1 cellular context compared by ENCODE assay signal in the genomic region with DNA sequence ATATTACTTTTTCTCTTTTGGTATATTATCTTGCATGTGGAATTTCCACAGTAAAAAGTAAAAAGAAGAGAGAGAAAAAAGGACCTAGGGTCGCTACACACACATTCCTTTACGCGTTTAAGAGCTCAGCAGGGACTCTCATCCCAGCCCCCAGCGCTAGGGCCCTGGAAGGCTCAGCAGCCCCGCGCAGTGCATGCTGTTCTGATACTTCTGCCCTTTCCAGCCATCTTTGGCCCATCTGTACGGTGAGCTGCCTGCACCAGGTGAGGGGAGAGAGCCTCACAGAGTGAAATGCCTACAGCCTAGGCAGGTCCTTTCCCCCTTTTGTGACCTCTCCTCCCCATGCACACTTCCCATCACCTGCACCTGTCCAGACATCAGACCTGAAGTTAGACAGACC.
TF ChIP-seq lines count a peak whose summit lies in the region.

No MANE protein-coding gene starts in this region.

TF ChIP-seq in IMR-90, 13 proteins besides CTCF, POLR2A, EP300 and RAD21:
- TF ChIP-seq RFX5 (IDR thresholded peaks at IDR 0.05; ENCODE audit: low read depth, low read length) (no peak), BHLHE40 (IDR thresholded peaks at IDR 0.05; ENCODE audit: low read depth, low read length) (no peak), FOS (IDR thresholded peaks at IDR 0.05; ENCODE audit: low read depth, low read length) (no peak), CHD1 (IDR thresholded peaks at IDR 0.05; ENCODE audit: low read depth, low read length) (no peak), NFE2L2 (IDR thresholded peaks at IDR 0.05; ENCODE audit: low read depth, low read length) (no peak), MXI1 (IDR thresholded peaks at IDR 0.05; ENCODE audit: borderline replicate concordance, low read depth, low read length) (no peak), MAZ (IDR thresholded peaks at IDR 0.05; ENCODE audit: borderline replicate concordance, low read depth, low read length) (no peak), CEBPB (IDR thresholded peaks at IDR 0.05; ENCODE audit: low read depth, low read length) (no peak), RCOR1 (IDR thresholded peaks at IDR 0.05; ENCODE audit: insufficient replicate concordance, low read length) (no peak), SMC3 (IDR thresholded peaks at IDR 0.05; ENCODE audit: low read depth, low read length) (no peak)
- TF ChIP-seq, protein P1, sequence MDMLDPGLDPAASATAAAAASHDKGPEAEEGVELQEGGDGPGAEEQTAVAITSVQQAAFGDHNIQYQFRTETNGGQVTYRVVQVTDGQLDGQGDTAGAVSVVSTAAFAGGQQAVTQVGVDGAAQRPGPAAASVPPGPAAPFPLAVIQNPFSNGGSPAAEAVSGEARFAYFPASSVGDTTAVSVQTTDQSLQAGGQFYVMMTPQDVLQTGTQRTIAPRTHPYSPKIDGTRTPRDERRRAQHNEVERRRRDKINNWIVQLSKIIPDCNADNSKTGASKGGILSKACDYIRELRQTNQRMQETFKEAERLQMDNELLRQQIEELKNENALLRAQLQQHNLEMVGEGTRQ (IDR thresholded peaks at IDR 0.05; ENCODE audit: low read depth, low read length), result no peak
TF ChIP-seq in IMR-90: peak in this region for 0.
